26 cellular contexts compared by ENCODE assay signal in the genomic region with DNA sequence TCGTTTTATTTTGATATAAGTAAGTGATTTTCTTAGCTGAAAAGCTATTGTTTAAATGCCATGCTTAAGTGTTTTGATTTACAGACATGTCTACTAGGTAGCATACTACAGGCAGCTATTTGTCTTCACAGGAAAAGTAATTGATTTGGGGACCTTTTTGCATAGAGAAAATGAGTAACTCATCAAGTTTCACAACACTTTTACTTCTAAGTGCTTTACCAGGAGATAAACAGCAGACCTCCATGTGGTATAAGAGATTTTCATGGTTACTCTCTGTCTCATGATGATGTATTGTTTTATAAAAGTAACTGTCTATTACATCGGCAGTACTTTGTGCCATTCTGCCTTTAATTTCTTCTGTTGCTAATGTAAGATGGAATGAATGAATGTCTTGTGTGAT. TPM values are rescaled to one million over a fixed set of nuclear protein-coding genes. Genes with fewer than 3 reads are reported as not detected.
DNase-seq lines count a peak whose midpoint lies in the region; ATAC-seq, FAIRE-seq and TF ChIP-seq lines count a peak whose summit lies in the region.
"Had no signal": no experiment of that assay in that cellular context is flagged by ENCODE, and none has a peak within 500 bp of the region (broad histone marks: within the 10 kb centered on the region; RNA-seq: fewer than 3 reads in every experiment).

No MANE protein-coding gene starts in this region.

- H3K27me3 ChIP-seq in astrocyte (ENCODE audit: insufficient read depth, low read length) = no peaks in the 10 kb centered on the region
- H3K27me3 ChIP-seq: BE2C, ovary, Peyer's patch, upper lobe of right lung had no signal

- H2AFZ ChIP-seq in astrocyte (ENCODE audit: low read depth, low read length) = no peak overlapping the region

- no peak overlapping the region for H3K27ac ChIP-seq in astrocyte (ENCODE audit: low read depth, low read length)
- H3K27ac ChIP-seq: ovary, Peyer's patch, upper lobe of right lung had no signal

- ATAC-seq in GM18861 (IDR thresholded peaks at IDR 0.05; ENCODE audit: unreplicated experiment) (peak; percentile 73), HG03097 (IDR thresholded peaks at IDR 0.05; ENCODE audit: low FRiP score, unreplicated experiment) (peak; percentile 40)
- ATAC-seq: activated CD8-positive, alpha-beta memory T cell treated with anti-CD3 and anti-CD28 coated beads, Interleukin-2, amount 10 ng/mL, durations not matched to agents 7 days and 5 days; CD8-positive, alpha-beta T cell; upper lobe of right lung had no signal

- H4K20me1 ChIP-seq in astrocyte (ENCODE audit: insufficient read depth, low read length) = peaks cover 80% of the 10 kb centered on the region

- H3K9ac ChIP-seq in astrocyte (ENCODE audit: low read length) = no peak overlapping the region

- H3K4me3 ChIP-seq in astrocyte (ENCODE audit: insufficient read depth, low read depth, low read length) = no peak overlapping the region
- H3K4me3 ChIP-seq: ovary, Peyer's patch, upper lobe of right lung had no signal

- no peaks in the 10 kb centered on the region for H3K36me3 ChIP-seq in astrocyte (ENCODE audit: insufficient read depth, low read length)
- H3K36me3 ChIP-seq: BE2C, ovary, Peyer's patch, upper lobe of right lung had no signal

- no peak for TF ChIP-seq POLR2A in GM12891 (IDR thresholded peaks at IDR 0.05; ENCODE audit: low read depth, low read length)

- TF ChIP-seq CTCF in astrocyte (IDR thresholded peaks at IDR 0.05; ENCODE audit: insufficient read depth, low read depth, low read length) (no peak), glutamatergic neuron (IDR thresholded peaks at IDR 0.05; ENCODE audit: partially characterized antibody, unreplicated experiment) (no peak)

- H3K27me3 Mint-ChIP-seq in astrocyte (ENCODE audit: low read depth, unreplicated experiment) (no peaks in the 10 kb centered on the region), glutamatergic neuron (ENCODE audit: unreplicated experiment) (peaks cover 2% of the 10 kb centered on the region)
- H3K27me3 Mint-ChIP-seq: activated B cell treated with CpG ODN at 0.5 μM for 24 hours; activated CD8-positive, alpha-beta memory T cell treated with anti-CD3 and anti-CD28 coated beads, Interleukin-2, amount 10 ng/mL, durations not matched to agents 7 days and 5 days had no signal

- FAIRE-seq in GM12891 (lab: Jason Lieb, UNC) (peak; percentile 16), astrocyte (lab: Jason Lieb, UNC) (no peak)
- FAIRE-seq: bronchial epithelial cell, H1 had no signal

- no peak overlapping the region for H3K4me2 ChIP-seq in astrocyte (ENCODE audit: low read length)

- H3K9me3 Mint-ChIP-seq in astrocyte (ENCODE audit: unreplicated experiment) = no peaks in the 10 kb centered on the region
- H3K9me3 Mint-ChIP-seq in glutamatergic neuron (ENCODE audit: unreplicated experiment) = peaks cover 4% of the 10 kb centered on the region
- H3K9me3 Mint-ChIP-seq: activated B cell treated with CpG ODN at 0.5 μM for 24 hours; activated naive CD4-positive, alpha-beta T cell treated with anti-CD3 and anti-CD28 coated beads, Interleukin-2, amount 50 U/mL, for 72 hours; CD8-positive, alpha-beta T cell; immature natural killer cell; neural crest cell had no signal

- H3K27ac Mint-ChIP-seq in astrocyte (ENCODE audit: unreplicated experiment) = peak overlapping the region; percentile 21
- H3K27ac Mint-ChIP-seq in glutamatergic neuron (ENCODE audit: unreplicated experiment) = no peak overlapping the region
- H3K27ac Mint-ChIP-seq: activated B cell treated with CpG ODN at 0.5 μM for 24 hours; activated CD8-positive, alpha-beta memory T cell treated with anti-CD3 and anti-CD28 coated beads, Interleukin-2, amount 10 ng/mL, durations not matched to agents 7 days and 5 days; activated naive CD4-positive, alpha-beta T cell treated with anti-CD3 and anti-CD28 coated beads, Interleukin-2, amount 50 U/mL, for 72 hours; CD8-positive, alpha-beta T cell; immature natural killer cell had no signal

- DNase-seq in GM12891 (ENCODE audit: insufficient read length, low spot score) = no peak
- no peak for DNase-seq in astrocyte (ENCODE audit: low read depth)
- DNase-seq in mesenteric fat pad (ENCODE audit: low spot score) = no peak
- no peak for DNase-seq in NCI-H1694 (lab: John Stamatoyannopoulos, UW)
- no peak for DNase-seq in glutamatergic neuron
- DNase-seq in islet precursor cell = no peak
- DNase-seq: activated B cell treated with CpG ODN at 0.5 μM for 24 hours; activated CD8-positive, alpha-beta memory T cell treated with anti-CD3 and anti-CD28 coated beads, Interleukin-2, amount 10 ng/mL, durations not matched to agents 7 days and 5 days; BE2C; CD8-positive, alpha-beta T cell; effector CD4-positive, alpha-beta T cell; immature natural killer cell; IMR-90; NCI-H1436 treated with DMSO at 0.1 percent for 48 hours; NCI-H774; ovary; Peyer's patch; SIG-M5; stimulated activated naive CD4-positive, alpha-beta T cell; upper lobe of right lung had no signal

- H3K9me3 ChIP-seq in astrocyte (ENCODE audit: insufficient read depth, low read depth, low read length) = no peaks in the 10 kb centered on the region
- H3K9me3 ChIP-seq: BE2C, ovary, Peyer's patch, upper lobe of right lung had no signal

- peaks cover 97% of the 10 kb centered on the region for H3K79me2 ChIP-seq in astrocyte (ENCODE audit: insufficient read depth, low read length)

- peaks cover 22% of the 10 kb centered on the region for H3K4me1 Mint-ChIP-seq in astrocyte (ENCODE audit: low read depth, unreplicated experiment)
- H3K4me1 Mint-ChIP-seq in glutamatergic neuron (ENCODE audit: low read depth, unreplicated experiment) = peaks cover 16% of the 10 kb centered on the region

- no peak overlapping the region for H3K4me3 Mint-ChIP-seq in astrocyte (ENCODE audit: unreplicated experiment)
- no peak overlapping the region for H3K4me3 Mint-ChIP-seq in glutamatergic neuron (ENCODE audit: unreplicated experiment)
- H3K4me3 Mint-ChIP-seq: activated B cell treated with CpG ODN at 0.5 μM for 24 hours; activated CD8-positive, alpha-beta memory T cell treated with anti-CD3 and anti-CD28 coated beads, Interleukin-2, amount 10 ng/mL, durations not matched to agents 7 days and 5 days; CD8-positive, alpha-beta T cell; immature natural killer cell; neural crest cell had no signal

- peaks cover 4% of the 10 kb centered on the region for H3K4me1 ChIP-seq in astrocyte (ENCODE audit: insufficient read depth, low read length)

- H3K36me3 Mint-ChIP-seq in astrocyte (ENCODE audit: low read depth, unreplicated experiment) = peaks cover 1% of the 10 kb centered on the region
- no peaks in the 10 kb centered on the region for H3K36me3 Mint-ChIP-seq in glutamatergic neuron (ENCODE audit: unreplicated experiment)

TF ChIP-seq in GM12891, 5 proteins besides CTCF, POLR2A, EP300 and RAD21:
- TF ChIP-seq TAF1 (IDR thresholded peaks at IDR 0.05; ENCODE audit: low read depth, low read length) (no peak), POLR2AphosphoS5 (IDR thresholded peaks at IDR 0.05; ENCODE audit: low read depth, low read length) (no peak)

RNA-seq across cellular contexts. Expression of a gene that starts 28.7 kb away (rescaled TPM):
- 30.5 TPM for polyA plus RNA-seq in GM12891 (2012; ENCODE audit: low read depth, missing spikeins)
- total RNA-seq in astrocyte (96.3 and 96.7 TPM in 2 replicates), mesenteric fat pad (112 TPM), glutamatergic neuron (ENCODE audit: unreplicated experiment) (121 TPM)
